In the genomic region with DNA sequence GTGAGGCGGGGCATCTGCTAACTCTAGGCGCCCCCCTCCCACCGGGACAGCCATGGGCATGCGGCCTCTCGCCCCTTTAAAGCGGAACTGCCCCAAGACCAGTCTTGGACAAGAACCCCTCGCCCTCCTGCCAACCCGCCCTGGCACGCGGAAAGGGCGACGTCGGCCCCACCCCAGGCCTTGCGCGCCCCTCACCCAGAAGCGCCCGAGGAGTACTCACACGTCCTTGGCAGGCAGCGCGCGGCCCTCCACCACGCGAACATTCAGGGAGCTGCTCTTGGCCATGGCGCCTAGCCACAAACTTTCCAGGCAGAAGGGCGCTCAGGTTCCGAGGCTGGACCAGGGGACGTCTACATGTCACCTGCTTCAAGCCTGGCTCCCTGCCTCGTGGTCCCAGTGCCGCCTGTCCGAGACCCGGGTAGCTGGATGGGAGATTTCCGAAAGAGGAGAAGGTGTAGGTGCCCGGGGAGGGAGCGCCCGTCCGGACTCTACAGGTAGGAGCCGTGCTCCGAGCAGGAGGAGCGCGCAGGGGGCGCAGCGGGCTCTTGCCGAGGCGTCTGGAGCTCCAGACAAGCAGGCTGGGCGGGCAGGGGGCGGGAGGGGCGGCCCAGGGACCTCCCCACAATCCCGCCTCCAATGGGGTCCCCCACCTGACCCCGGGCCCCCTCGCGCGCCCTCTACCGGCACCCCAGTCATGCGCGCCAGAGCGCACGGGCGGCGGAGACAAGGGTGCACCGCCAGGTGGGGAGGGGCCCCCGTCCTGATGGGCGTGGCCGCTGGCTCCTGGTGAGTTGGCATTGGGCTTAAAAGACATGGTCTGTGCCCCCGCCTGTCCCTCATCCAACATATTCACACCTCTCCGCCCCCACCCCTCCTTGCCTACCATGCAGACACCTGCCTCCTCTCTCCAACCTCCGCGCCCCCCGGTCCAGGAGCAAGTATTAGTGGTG, we compare ENCODE assay signal across 1 cellular context.
TF ChIP-seq lines count a peak whose summit lies in the region.

A gene with protein sequence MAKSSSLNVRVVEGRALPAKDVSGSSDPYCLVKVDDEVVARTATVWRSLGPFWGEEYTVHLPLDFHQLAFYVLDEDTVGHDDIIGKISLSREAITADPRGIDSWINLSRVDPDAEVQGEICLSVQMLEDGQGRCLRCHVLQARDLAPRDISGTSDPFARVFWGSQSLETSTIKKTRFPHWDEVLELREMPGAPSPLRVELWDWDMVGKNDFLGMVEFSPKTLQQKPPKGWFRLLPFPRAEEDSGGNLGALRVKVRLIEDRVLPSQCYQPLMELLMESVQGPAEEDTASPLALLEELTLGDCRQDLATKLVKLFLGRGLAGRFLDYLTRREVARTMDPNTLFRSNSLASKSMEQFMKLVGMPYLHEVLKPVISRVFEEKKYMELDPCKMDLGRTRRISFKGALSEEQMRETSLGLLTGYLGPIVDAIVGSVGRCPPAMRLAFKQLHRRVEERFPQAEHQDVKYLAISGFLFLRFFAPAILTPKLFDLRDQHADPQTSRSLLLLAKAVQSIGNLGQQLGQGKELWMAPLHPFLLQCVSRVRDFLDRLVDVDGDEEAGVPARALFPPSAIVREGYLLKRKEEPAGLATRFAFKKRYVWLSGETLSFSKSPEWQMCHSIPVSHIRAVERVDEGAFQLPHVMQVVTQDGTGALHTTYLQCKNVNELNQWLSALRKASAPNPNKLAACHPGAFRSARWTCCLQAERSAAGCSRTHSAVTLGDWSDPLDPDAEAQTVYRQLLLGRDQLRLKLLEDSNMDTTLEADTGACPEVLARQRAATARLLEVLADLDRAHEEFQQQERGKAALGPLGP (minus strand): TSS at position 584 of the 950 bp plus-strand sequence. CDS start 299 bp downstream, at position 285.

TF ChIP-seq in WTC11, 78 proteins besides CTCF, POLR2A, EP300 and RAD21 (continued from another document):
- TF ChIP-seq, protein P1, sequence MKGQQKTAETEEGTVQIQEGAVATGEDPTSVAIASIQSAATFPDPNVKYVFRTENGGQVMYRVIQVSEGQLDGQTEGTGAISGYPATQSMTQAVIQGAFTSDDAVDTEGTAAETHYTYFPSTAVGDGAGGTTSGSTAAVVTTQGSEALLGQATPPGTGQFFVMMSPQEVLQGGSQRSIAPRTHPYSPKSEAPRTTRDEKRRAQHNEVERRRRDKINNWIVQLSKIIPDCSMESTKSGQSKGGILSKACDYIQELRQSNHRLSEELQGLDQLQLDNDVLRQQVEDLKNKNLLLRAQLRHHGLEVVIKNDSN (CRISPR knock-in tag; IDR thresholded peaks at IDR 0.05): peak; percentile 71; the same call in 1 of the 2 replicates
TF ChIP-seq in WTC11: peak in this region for 11.
